1 cellular context compared by ENCODE assay signal in genomic region chr7:24580283-24580946, GRCh38.
TF ChIP-seq lines count a peak whose summit lies in the region.

No MANE protein-coding gene starts in this region.

TF ChIP-seq in K562, 482 proteins besides CTCF, POLR2A, EP300 and RAD21 (continued from another document):
- TF ChIP-seq PBX2 (CRISPR knock-in tag; IDR thresholded peaks at IDR 0.05; ENCODE audit: low read depth) = no peak
- TF ChIP-seq PBX2 (tag; conservative IDR thresholded peaks at IDR 0.05; ENCODE audit: low read depth) = peak; percentile 90
- peak; percentile 34 for TF ChIP-seq ARID1B (IDR thresholded peaks at IDR 0.05)
- TF ChIP-seq JUND (IDR thresholded peaks at IDR 0.05; ENCODE audit: borderline replicate concordance, low read depth, low read length) = no peak; the same call in 1 of the 2 replicates
- TF ChIP-seq JUND (tag; IDR thresholded peaks at IDR 0.05; ENCODE audit: borderline replicate concordance, low read depth, low read length) = 0 out of 3 replicates have a peak, but pooled peaks have one; percentile 16
- TF ChIP-seq C11orf30 (IDR thresholded peaks at IDR 0.05; ENCODE audit: low read depth) = peak; percentile 50; the same call in 1 of the 2 replicates
- TF ChIP-seq FOXA3 (CRISPR knock-in tag; conservative IDR thresholded peaks at IDR 0.05 in 1 of 2, IDR thresholded peaks at IDR 0.05 in 1 of 2) = peak in 1 of 2 experiments; percentile 56; a peak in 1 of 4 replicates
- TF ChIP-seq MITF (IDR thresholded peaks at IDR 0.05) = 0 out of 2 replicates have a peak, but pooled peaks have one; percentile 31
- TF ChIP-seq MEIS2 (IDR thresholded peaks at IDR 0.05; ENCODE audit: partially characterized antibody) = peak; percentile 97
- TF ChIP-seq PKNOX1 (IDR thresholded peaks at IDR 0.05) = peak; percentile 89
